8 cellular contexts compared by ENCODE assay signal in genomic region chr20:25984933-25985332, GRCh38.
DNase-seq lines count a peak whose midpoint lies in the region; ATAC-seq and TF ChIP-seq lines count a peak whose summit lies in the region.

No MANE protein-coding gene starts in this region.

- peak; percentile 33 for DNase-seq in G401 (ENCODE audit: low spot score)
- DNase-seq in activated CD4-positive, alpha-beta T cell treated with anti-CD3 and anti-CD28 coated beads, Interleukin-2, amount 50 U/mL, for 4 hours, result peak; percentile 38 to 40
- DNase-seq in fibroblast of peridontal ligament (ENCODE audit: extremely low read depth), result peak; percentile 23
- DNase-seq in stimulated activated CD4-positive, alpha-beta T cell treated with anti-CD3 and anti-CD28 coated beads, Interleukin-1b, Interleukin-23, amount 100 ng/mL, for 1 hour (ENCODE audit: low read depth in 2 of 2), result peak; percentile 7 to 20
- DNase-seq in GM10248 (ENCODE audit: extremely low spot score), result no peak
- no peak for DNase-seq in A172 (ENCODE audit: low spot score)

- CTCF ChIA-PET in GM10248 (lab: Yijun Ruan, JAX), result no interaction called here

- no peak for TF ChIP-seq CTCF in GM10248 (IDR thresholded peaks at IDR 0.05; ENCODE audit: control extremely low read depth, extremely low read depth, low read depth, missing control alignments)

- ATAC-seq in HG02763 (IDR thresholded peaks at IDR 0.05; ENCODE audit: unreplicated experiment), result no peak
- no peak for ATAC-seq in GM21515 (IDR thresholded peaks at IDR 0.05; ENCODE audit: unreplicated experiment)

- POLR2A ChIA-PET in GM10248 (lab: Yijun Ruan, JAX), result no interaction called here

- in situ Hi-C loops in G401 (cut with HindIII; ENCODE audit: low sequenced_read_pairs), result no loop called here

Comparison
In these comparisons a context has a peak if more than half of its experiments do, and no peak if none do; other contexts are left out.
1. DNase-seq: peak in G401 (single experiment), activated CD4-positive, alpha-beta T cell treated with anti-CD3 and anti-CD28 coated beads, Interleukin-2, amount 50 U/mL, for 4 hours (2 of 2), fibroblast of peridontal ligament (single experiment) and stimulated activated CD4-positive, alpha-beta T cell treated with anti-CD3 and anti-CD28 coated beads, Interleukin-1b, Interleukin-23, amount 100 ng/mL, for 1 hour (2 of 2); none in GM10248 (single experiment) and A172 (single experiment).